Comparison of ENCODE assay signal across 13 cellular contexts in the genomic region with DNA sequence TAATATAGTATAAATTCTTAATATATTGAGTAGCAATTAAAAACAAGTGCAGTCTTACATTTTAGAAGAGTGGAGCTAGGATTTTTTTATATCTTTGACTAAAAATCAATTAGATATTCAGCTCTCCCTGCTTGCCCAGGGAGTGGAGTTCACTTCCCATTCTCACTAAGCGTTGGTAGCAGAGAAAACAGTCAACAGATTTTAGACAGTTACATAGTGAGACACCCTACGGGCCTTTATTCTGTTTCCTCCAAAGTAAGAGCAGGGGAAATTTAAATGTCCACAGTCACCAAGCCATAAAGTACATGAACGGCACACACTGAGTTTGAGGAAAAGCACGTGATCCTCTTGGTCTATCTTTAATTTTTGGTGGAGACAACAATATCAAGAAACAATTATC.
DNase-seq lines count a peak whose midpoint lies in the region; ATAC-seq, FAIRE-seq and TF ChIP-seq lines count a peak whose summit lies in the region.
"Had no signal": no experiment of that assay in that cellular context is flagged by ENCODE, and none has a peak within 500 bp of the region (broad histone marks: within the 10 kb centered on the region; RNA-seq: fewer than 3 reads in every experiment).

No MANE protein-coding gene starts in this region.

- CTCF ChIA-PET in HepG2 (lab: Yijun Ruan, JAX; ENCODE audit: low intra/inter-chr PET ratio, low total read pairs): interaction anchor here (1.2 kb wide), 1 partner anchor 1189 kb away, joined by 6 read pairs; no protein-coding TSS in a partner anchor

- POLR2A ChIA-PET in HepG2 (lab: Yijun Ruan, JAX): no interaction called here

- H3K36me3 Mint-ChIP-seq in activated T-helper 17 cell treated with anti-CD3 and anti-CD28 coated beads, Interleukin-2, amount 50 U/mL, for 72 hours (ENCODE audit: low read depth): peaks cover 18% of the 10 kb centered on the region

- TF ChIP-seq POLR2A in HepG2 (IDR thresholded peaks at IDR 0.05; ENCODE audit: insufficient read depth in 1 of 2, low read depth in 2 of 2, low read length in 2 of 2) (no peak), right lobe of liver (IDR thresholded peaks at IDR 0.05) (no peak)

- H3K36me3 ChIP-seq in liver (ENCODE audit: control insufficient read depth in 4 of 4, insufficient read depth in 3 of 4, low read depth in 1 of 4, low read length in 3 of 4) (no peaks in the 10 kb centered on the region), HepG2 (replicated peaks in 1 of 2; ENCODE audit: control insufficient read depth in 1 of 2, insufficient read depth in 2 of 2, low read length in 2 of 2) (no peaks in the 10 kb centered on the region), SU-DHL-6 (ENCODE audit: low read length) (no peaks in the 10 kb centered on the region), right lobe of liver (no peaks in the 10 kb centered on the region), hepatocyte (replicated peaks; ENCODE audit: insufficient read depth, low read depth) (no peaks in the 10 kb centered on the region)

- H3K4me3 Mint-ChIP-seq in activated T-helper 17 cell treated with anti-CD3 and anti-CD28 coated beads, Interleukin-2, amount 50 U/mL, for 72 hours: no peak overlapping the region
- H3K4me3 Mint-ChIP-seq: H9 had no signal

- no TSS peak for BruUV-seq in HepG2 (replicated peaks; lab: Mats Ljungman, UMichigan)

- H2AFZ ChIP-seq in HepG2 (ENCODE audit: low read length) (no peak overlapping the region), SU-DHL-6 (ENCODE audit: low read depth, low read length, severe bottlenecking) (peak overlapping the region; percentile 17), hepatocyte (no peak overlapping the region)

- H3K9me2 ChIP-seq in SU-DHL-6 (replicated peaks; ENCODE audit: insufficient read depth, low read length) (no peaks in the 10 kb centered on the region), hepatocyte (replicated peaks; ENCODE audit: insufficient read depth) (no peaks in the 10 kb centered on the region)

- ATAC-seq in HepG2 (no peak), right lobe of liver (peak in 1 of 4 donors; percentile 18)
- no peak for ATAC-seq in activated T-helper 17 cell treated with anti-CD3 and anti-CD28 coated beads, Interleukin-2, amount 50 U/mL, for 72 hours (replicated peaks)

- H3K27me3 ChIP-seq in liver (ENCODE audit: control insufficient read depth in 4 of 4, insufficient read depth in 4 of 4, low read length in 3 of 4): no peaks in the 10 kb centered on the region
- no peaks in the 10 kb centered on the region for H3K27me3 ChIP-seq in HepG2 (ENCODE audit: control insufficient read depth in 1 of 2, insufficient read depth in 2 of 2, low read length in 2 of 2)
- H3K27me3 ChIP-seq in SU-DHL-6 (ENCODE audit: low read length): no peaks in the 10 kb centered on the region
- H3K27me3 ChIP-seq in right lobe of liver: no peaks in the 10 kb centered on the region
- H3K27me3 ChIP-seq in hepatocyte: no peaks in the 10 kb centered on the region

- H3K27ac ChIP-seq in liver (ENCODE audit: low read depth in 1 of 2, low read length in 2 of 2) (peak overlapping the region; percentile 62 to 73), HepG2 (ENCODE audit: extremely low read length, insufficient read depth, low read length) (no peak overlapping the region), SU-DHL-6 (ENCODE audit: low read depth, low read length) (no peak overlapping the region), right lobe of liver (peak overlapping the region; percentile 13 to 87 (median 39)), hepatocyte (no peak overlapping the region)
- H3K27ac ChIP-seq: HL-60 had no signal

- no peak overlapping the region for H3K27ac Mint-ChIP-seq in activated T-helper 17 cell treated with anti-CD3 and anti-CD28 coated beads, Interleukin-2, amount 50 U/mL, for 72 hours
- H3K27ac Mint-ChIP-seq: H9 had no signal

- peak overlapping the region in 1 of 2 donors; percentile 66 for H3K9ac ChIP-seq in liver (ENCODE audit: low read depth in 1 of 2, low read length in 2 of 2)
- H3K9ac ChIP-seq in HepG2 (ENCODE audit: insufficient read depth, low read depth, low read length): no peak overlapping the region
- no peak overlapping the region for H3K9ac ChIP-seq in SU-DHL-6 (ENCODE audit: low read length)

- H3K4me2 ChIP-seq in HepG2 (ENCODE audit: low read depth, low read length) (no peak overlapping the region), SU-DHL-6 (ENCODE audit: low read depth, low read length, poor library complexity, severe bottlenecking) (no peak overlapping the region), hepatocyte (no peak overlapping the region)

- H4K20me1 ChIP-seq in HepG2 (ENCODE audit: insufficient read depth, low read length) (no peaks in the 10 kb centered on the region), SU-DHL-6 (ENCODE audit: low read depth, low read length) (no peaks in the 10 kb centered on the region), hepatocyte (ENCODE audit: insufficient read depth, poor library complexity, severe bottlenecking) (no peaks in the 10 kb centered on the region)

- DNase-seq in HepG2 (ENCODE audit: low spot score): no peak
- no peak for DNase-seq in right lobe of liver
- DNase-seq in hepatocyte (ENCODE audit: low spot score): no peak
- DNase-seq in dermis blood vessel endothelial cell: no peak
- DNase-seq: H9, IMR-90, NCI-H1417 treated with DMSO at 0.1 percent for 48 hours, NCI-H187 treated with DMSO at 0.1 percent for 48 hours, OCI-M1 had no signal

- no peak for TF ChIP-seq RAD21 in liver (IDR thresholded peaks at IDR 0.05)
- TF ChIP-seq RAD21 in HepG2 (CRISPR knock-in tag; IDR thresholded peaks at IDR 0.05): no peak

- no peaks in the 10 kb centered on the region for H3K79me2 ChIP-seq in HepG2 (ENCODE audit: insufficient read depth, low read length)
- H3K79me2 ChIP-seq in SU-DHL-6 (ENCODE audit: insufficient read depth, low read length): no peaks in the 10 kb centered on the region
- H3K79me2 ChIP-seq in hepatocyte: no peaks in the 10 kb centered on the region

- H3K27me3 Mint-ChIP-seq in activated T-helper 17 cell treated with anti-CD3 and anti-CD28 coated beads, Interleukin-2, amount 50 U/mL, for 72 hours: no peaks in the 10 kb centered on the region

- no peaks in the 10 kb centered on the region for H3K9me3 Mint-ChIP-seq in activated T-helper 17 cell treated with anti-CD3 and anti-CD28 coated beads, Interleukin-2, amount 50 U/mL, for 72 hours

- H3K4me1 ChIP-seq in liver (ENCODE audit: control insufficient read depth in 4 of 4, insufficient read depth in 4 of 4, low read length in 3 of 4): peaks cover 14 to 50% (median 39%) of the 10 kb centered on the region in 4 donors
- peaks cover 12% of the 10 kb centered on the region for H3K4me1 ChIP-seq in HepG2 (ENCODE audit: insufficient read depth, low read length)
- peaks cover 0 to 53% (median 26%) of the 10 kb centered on the region in 4 donors for H3K4me1 ChIP-seq in right lobe of liver
- H3K4me1 ChIP-seq in hepatocyte (ENCODE audit: insufficient read depth): no peaks in the 10 kb centered on the region

- no peaks in the 10 kb centered on the region for H3K9me3 ChIP-seq in liver (ENCODE audit: control insufficient read depth in 4 of 4, low read length in 3 of 4)
- H3K9me3 ChIP-seq in HepG2 (ENCODE audit: low read length): no peaks in the 10 kb centered on the region
- H3K9me3 ChIP-seq in SU-DHL-6 (ENCODE audit: insufficient read depth, low read length): no peaks in the 10 kb centered on the region
- H3K9me3 ChIP-seq in right lobe of liver: no peaks in the 10 kb centered on the region
- H3K9me3 ChIP-seq in hepatocyte (ENCODE audit: low read depth): no peaks in the 10 kb centered on the region

- TF ChIP-seq EP300 in HepG2 (IDR thresholded peaks at IDR 0.05; ENCODE audit: low read depth in 2 of 2, low read length in 2 of 2): no peak
- no peak for TF ChIP-seq EP300 in HepG2 (CRISPR knock-in tag; IDR thresholded peaks at IDR 0.05; ENCODE audit: borderline replicate concordance)

- no peak for FAIRE-seq in HepG2 (lab: Jason Lieb, UNC)

- TF ChIP-seq CTCF in liver (IDR thresholded peaks at IDR 0.05; ENCODE audit: low read depth, low read length, missing input control) (no peak), HepG2 (CRISPR knock-in tag; IDR thresholded peaks at IDR 0.05) (no peak), SU-DHL-6 (IDR thresholded peaks at IDR 0.05; ENCODE audit: insufficient read depth, low read length, poor library complexity, severe bottlenecking) (no peak), right lobe of liver (IDR thresholded peaks at IDR 0.05) (no peak), hepatocyte (IDR thresholded peaks at IDR 0.05; ENCODE audit: poor library complexity) (no peak)

- in situ Hi-C loops in HepG2 (cut with HindIII; ENCODE audit: extremely low pct_ligation_motif_present, low pct_unique_long_range_greater_than_20kb): loop anchor here (10.0 kb wide), 1 partner anchor 756 kb away; no protein-coding TSS in a partner anchor

- H3K4me1 Mint-ChIP-seq in activated T-helper 17 cell treated with anti-CD3 and anti-CD28 coated beads, Interleukin-2, amount 50 U/mL, for 72 hours: peaks cover 22% of the 10 kb centered on the region

- intact Hi-C loops in HepG2 (cut with micrococcal nuclease; ENCODE audit: unreplicated experiment) (loop anchor here (2.0 to 5.0 kb wide), 4 partner anchors 80 to 992 kb away; no protein-coding TSS in a partner anchor), right lobe of liver (cut with DNase I) (no loop called here)

- H3K4me3 ChIP-seq in liver (ENCODE audit: low read depth in 1 of 3, low read length in 3 of 3) (no peak overlapping the region), HepG2 (replicated peaks in 1 of 3; ENCODE audit: insufficient read depth in 1 of 3, low read depth in 2 of 3, low read length in 3 of 3) (no peak overlapping the region), SU-DHL-6 (ENCODE audit: insufficient read depth, low read length, poor library complexity, severe bottlenecking) (no peak overlapping the region), right lobe of liver (no peak overlapping the region), hepatocyte (no peak overlapping the region)

- WGBS in liver: 68% methylated on average over 4 of the region's 4 CpGs
- WGBS in HepG2 (ENCODE audit: low lambda C conversion rate): 51% methylated on average over 4 of the region's 4 CpGs
- 46% methylated on average over 4 of the region's 4 CpGs for WGBS in right lobe of liver (ENCODE audit: insufficient coverage, low coverage, low lambda C conversion rate, missing lambda C conversion rate)
- 85% methylated on average over 4 of the region's 4 CpGs for WGBS in hepatocyte (ENCODE audit: low lambda C conversion rate, missing lambda C conversion rate)

- no peaks in the 10 kb centered on the region for H3F3A ChIP-seq in SU-DHL-6 (ENCODE audit: insufficient read depth)

TF ChIP-seq in liver, 16 proteins besides CTCF, POLR2A, EP300 and RAD21 (continues in another document):
- TF ChIP-seq RXRA (IDR thresholded peaks at IDR 0.05) (no peak), NR2F2 (IDR thresholded peaks at IDR 0.05) (no peak), FOXA2 (IDR thresholded peaks at IDR 0.05) (no peak), TAF1 (conservative IDR thresholded peaks at IDR 0.05) (no peak)

TF ChIP-seq in HepG2, 621 proteins besides CTCF, POLR2A, EP300 and RAD21 (continues in another document):
- TF ChIP-seq AGO2 (optimal IDR thresholded peaks at IDR 0.05; ENCODE audit: low read depth, low read length) (no peak), RELA (CRISPR knock-in tag; IDR thresholded peaks at IDR 0.05) (no peak), ZNF615 (CRISPR knock-in tag; IDR thresholded peaks at IDR 0.05; ENCODE audit: borderline replicate concordance) (no peak), CREM (IDR thresholded peaks at IDR 0.05) (no peak), CREM (CRISPR knock-in tag; IDR thresholded peaks at IDR 0.05) (no peak), ZNF33B (CRISPR knock-in tag; IDR thresholded peaks at IDR 0.05) (no peak)

Comparison
In these comparisons a context has a peak if more than half of its experiments do, and no peak if none do; other contexts are left out.
1. H3K27ac ChIP-seq: peak in liver (2 of 2) and right lobe of liver (3 of 3); none in HepG2 (single experiment), SU-DHL-6 (single experiment) and hepatocyte (single experiment).